Comparison of ENCODE assay signal across 11 cellular contexts in the genomic region with DNA sequence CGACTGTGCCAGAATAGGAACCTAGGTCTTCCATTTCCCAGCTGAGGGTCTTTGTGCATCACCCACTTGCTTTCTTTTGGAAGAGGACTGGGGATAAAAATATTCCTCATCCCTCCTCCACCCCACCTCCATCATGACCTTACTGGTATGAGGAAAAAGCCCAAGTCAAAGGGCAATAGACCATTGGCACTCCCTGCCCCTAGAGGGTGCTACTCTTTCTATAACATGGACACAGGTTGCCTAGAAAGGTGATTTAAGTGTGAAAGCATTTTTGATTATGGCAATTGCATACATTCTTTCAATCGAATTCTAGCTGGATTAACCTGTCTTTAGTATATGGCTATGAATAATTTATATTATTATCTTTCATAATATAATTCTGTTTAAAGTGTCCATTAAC. TPM values are rescaled to one million over a fixed set of nuclear protein-coding genes. Genes with fewer than 3 reads are reported as not detected.
DNase-seq lines count a peak whose midpoint lies in the region; ATAC-seq, FAIRE-seq and TF ChIP-seq lines count a peak whose summit lies in the region.
"Had no signal": no experiment of that assay in that cellular context is flagged by ENCODE, and none has a peak within 500 bp of the region (broad histone marks: within the 10 kb centered on the region; RNA-seq: fewer than 3 reads in every experiment).

No MANE protein-coding gene starts in this region.

- H3K9me3 Mint-ChIP-seq in GM23338, result no peaks in the 10 kb centered on the region; the same call in 2 of the 3 replicates

- H3K4me3 ChIP-seq in AG10803 (ENCODE audit: low read length) (no peak overlapping the region), GM23338 (no peak overlapping the region), keratinocyte (ENCODE audit: control insufficient read depth in 2 of 3, extremely low read depth in 1 of 3, insufficient read depth in 2 of 3, low read depth in 1 of 3, low read length in 3 of 3) (no peak overlapping the region)

- no peak overlapping the region for H3K27ac ChIP-seq in GM23338 (ENCODE audit: low read depth)
- H3K27ac ChIP-seq in VCaP, result no peak overlapping the region
- H3K27ac ChIP-seq in keratinocyte (ENCODE audit: control insufficient read depth, insufficient read depth, low read length), result no peak overlapping the region
- H3K27ac ChIP-seq: KMS-11 had no signal

- ATAC-seq in GM23338, result peak; percentile 94
- ATAC-seq in HG03460 (IDR thresholded peaks at IDR 0.05; ENCODE audit: unreplicated experiment), result no peak
- ATAC-seq in sciatic nerve, result no peak

- dilution Hi-C loops in keratinocyte (cut with MboI; ENCODE audit: extremely low pct_ligation_motif_present, low sequenced_read_pairs), result no loop called here

- H3K27me3 Mint-ChIP-seq in GM23338 (ENCODE audit: insufficient read depth, low read depth, poor library complexity), result peaks cover 6% of the 10 kb centered on the region

- H3K9me1 ChIP-seq in keratinocyte (ENCODE audit: control insufficient read depth, extremely low read depth, insufficient read depth, low read length), result no peaks in the 10 kb centered on the region

- TF ChIP-seq CTCF in AG10803 (conservative IDR thresholded peaks at IDR 0.05; ENCODE audit: low read length), result peak; percentile 54
- peak; percentile 91 to 93 for TF ChIP-seq CTCF in GM23338 (conservative IDR thresholded peaks at IDR 0.05; ENCODE audit: low read depth in 2 of 2)
- TF ChIP-seq CTCF in VCaP (conservative IDR thresholded peaks at IDR 0.05), result peak; percentile 78
- peak; percentile 51 to 77 (median 65) for TF ChIP-seq CTCF in keratinocyte (optimal IDR thresholded peaks at IDR 0.05 in 1 of 3, IDR thresholded peaks at IDR 0.05 in 1 of 3, conservative IDR thresholded peaks at IDR 0.05 in 1 of 3; ENCODE audit: extremely low read depth in 1 of 3, insufficient read depth in 2 of 3, low read length in 3 of 3)

- H3K36me3 ChIP-seq in GM23338 (ENCODE audit: insufficient read depth) (no peaks in the 10 kb centered on the region), keratinocyte (ENCODE audit: control insufficient read depth in 2 of 2, extremely low read depth in 1 of 2, insufficient read depth in 2 of 2, low read length in 2 of 2) (no peaks in the 10 kb centered on the region)

- no peak overlapping the region for H3K9ac ChIP-seq in keratinocyte (ENCODE audit: control insufficient read depth, extremely low read depth, insufficient read depth, low read length)
- H3K9ac ChIP-seq: KMS-11 had no signal

- H3K27ac Mint-ChIP-seq in GM23338, result no peak overlapping the region

- H4K20me1 ChIP-seq in GM23338 (replicated peaks; ENCODE audit: insufficient read depth), result no peaks in the 10 kb centered on the region
- no peaks in the 10 kb centered on the region for H4K20me1 ChIP-seq in keratinocyte (ENCODE audit: control insufficient read depth, extremely low read depth, insufficient read depth, low read length)

- H3K4me3 Mint-ChIP-seq in GM23338, result no peak overlapping the region

- H3K27me3 ChIP-seq in GM23338 (ENCODE audit: insufficient read depth) (no peaks in the 10 kb centered on the region), keratinocyte (ENCODE audit: control insufficient read depth, extremely low read depth, insufficient read depth, low read length) (peaks cover 3% of the 10 kb centered on the region)

- DNase-seq in AG10803 (ENCODE audit: low read depth) (peak; percentile 2), GM23338 (ENCODE audit: low spot score) (peak; percentile 82), keratinocyte (ENCODE audit: low read depth, low spot score) (no peak), sciatic nerve (ENCODE audit: low spot score) (no peak), 8988T (no peak)
- no peak for DNase-seq in stimulated activated CD4-positive, alpha-beta T cell treated with anti-CD3 and anti-CD28 coated beads, Interleukin-2, amount 100 ng/mL, for 48 hours
- DNase-seq: activated gamma-delta T cell treated with Interleukin-2 at 50 U/mL for 16 hours, T-helper 2 cell had no signal

- no peaks in the 10 kb centered on the region for H3K9me2 ChIP-seq in GM23338 (ENCODE audit: insufficient read depth)

- intact Hi-C loops in sciatic nerve (cut with DNase I), result no loop called here

- H3K4me1 Mint-ChIP-seq in GM23338, result peaks cover 13% of the 10 kb centered on the region

- FAIRE-seq in keratinocyte (lab: Jason Lieb, UNC), result no peak

- H3K79me2 ChIP-seq in GM23338 (replicated peaks; ENCODE audit: insufficient read depth), result no peaks in the 10 kb centered on the region
- H3K79me2 ChIP-seq in keratinocyte (ENCODE audit: control insufficient read depth, insufficient read depth, low read length), result no peaks in the 10 kb centered on the region

- no peaks in the 10 kb centered on the region for H3F3A ChIP-seq in GM23338 (replicated peaks; ENCODE audit: low read depth)

- no peaks in the 10 kb centered on the region for H3K36me3 Mint-ChIP-seq in GM23338 (ENCODE audit: low read depth)

- H3K4me2 ChIP-seq in GM23338 (no peak overlapping the region), keratinocyte (ENCODE audit: control insufficient read depth, extremely low read depth, insufficient read depth, low read depth, low read length) (no peak overlapping the region)
- H3K4me2 ChIP-seq: KMS-11 had no signal

- H2AFZ ChIP-seq in GM23338 (no peak overlapping the region), keratinocyte (ENCODE audit: control insufficient read depth, low read length) (no peak overlapping the region)

- H3K4me1 ChIP-seq in GM23338 (ENCODE audit: insufficient read depth), result peaks cover 9% of the 10 kb centered on the region
- H3K4me1 ChIP-seq in keratinocyte (ENCODE audit: control insufficient read depth, extremely low read depth, insufficient read depth, low read length), result no peaks in the 10 kb centered on the region

- H3K9me3 ChIP-seq in keratinocyte (ENCODE audit: control insufficient read depth, low read depth, low read length), result no peaks in the 10 kb centered on the region

RNA-seq across cellular contexts. Expression of a gene that starts 22.8 kb away (rescaled TPM):
- 19.6 and 22.1 TPM in 2 replicates for total RNA-seq in GM23338 (2014; rRNA removed; shearing (Covaris generic))
- polyA plus RNA-seq in GM23338 (2016; fragmentation: Nextera tagmentation; extraction: Ambion mirVana), result 10.3 and 12.1 TPM in 2 replicates
- 2.0 to 4.6 TPM (median 2.5 TPM) in 3 replicates for polyA plus RNA-seq in keratinocyte
- polyA plus RNA-seq in keratinocyte (2011; ENCODE audit: low read depth), result 0.26 TPM
- 2.6 and 3.5 TPM in 2 replicates for polyA plus RNA-seq in keratinocyte (2011; cell fraction: cytosol; rRNA removed)
- 8.9 and 9.9 TPM in 2 replicates for polyA plus RNA-seq in keratinocyte (2011; cell fraction: nucleus; rRNA removed)
- 0.27 and 6.8 TPM in 2 replicates for polyA plus RNA-seq in keratinocyte (2012; ENCODE audit: low replicate concordance)
- 3.9 to 12.1 TPM (median 6.8 TPM) in 3 replicates for polyA minus RNA-seq in keratinocyte
- polyA minus RNA-seq in keratinocyte (2011; cell fraction: cytosol; rRNA and poly(A)+ RNA removed), result 3.1 TPM
- 8.0 and 11.7 TPM in 2 replicates for polyA minus RNA-seq in keratinocyte (2011; cell fraction: nucleus; rRNA and poly(A)+ RNA removed)
- total RNA-seq in sciatic nerve, result 15.5 TPM

Comparison
In these comparisons a context has a peak if more than half of its experiments do, and no peak if none do; other contexts are left out.
1. DNase-seq: peak in AG10803 (single experiment) and GM23338 (single experiment); none in keratinocyte (single experiment), stimulated activated CD4-positive, alpha-beta T cell treated with anti-CD3 and anti-CD28 coated beads, Interleukin-2, amount 100 ng/mL, for 48 hours (0 of 2), sciatic nerve (single experiment) and 8988T (single experiment).
2. Peak in every context shown above with its lines, with median percentiles within 50 percentile points of each other: CTCF ChIP-seq.